18 cellular contexts compared by ENCODE assay signal in the genomic region with DNA sequence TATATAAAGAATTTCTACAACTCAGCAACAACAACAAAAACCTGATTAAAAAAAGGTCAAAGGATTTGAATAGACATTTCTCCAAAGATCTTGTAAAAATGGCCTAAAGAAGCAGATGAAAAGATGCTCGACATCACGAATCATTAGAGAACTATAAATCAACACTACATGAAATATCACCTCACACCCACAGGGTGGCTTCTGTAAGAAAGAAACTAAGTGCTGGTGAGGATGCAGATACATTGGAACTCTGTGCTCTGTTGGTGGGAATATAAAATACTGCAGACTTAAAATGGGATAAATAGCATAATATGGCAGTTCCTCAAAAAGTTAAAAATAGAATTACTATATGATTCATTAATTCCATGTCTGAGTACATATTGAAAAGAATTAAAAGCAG.
"Had no signal": no experiment of that assay in that cellular context is flagged by ENCODE, and none has a peak within 500 bp of the region (broad histone marks: within the 10 kb centered on the region; RNA-seq: fewer than 3 reads in every experiment).

No MANE protein-coding gene starts in this region.

- H3K4me2 ChIP-seq: smooth muscle cell had no signal

- H3K4me3 ChIP-seq: esophagus squamous epithelium, lung, smooth muscle cell, testis, upper lobe of left lung had no signal

- H3K27me3 ChIP-seq: esophagus squamous epithelium, testis, upper lobe of left lung had no signal

- H3K36me3 ChIP-seq: esophagus squamous epithelium, upper lobe of left lung had no signal

- DNase-seq: activated CD8-positive, alpha-beta memory T cell treated with anti-CD3 and anti-CD28 coated beads for 24 hours; activated CD8-positive, alpha-beta memory T cell treated with anti-CD3 and anti-CD28 coated beads, Interleukin-2, amount 50 U/mL, for 48 hours; activated effector memory CD4-positive, alpha-beta T cell treated with Interleukin-2 at 50 U/mL for 16 hours; activated naive CD4-positive, alpha-beta T cell treated with anti-CD3 and anti-CD28 coated beads, Interleukin-2, amount 10 ng/mL, durations not matched to agents 7 days and 5 days; activated naive CD8-positive, alpha-beta T cell treated with anti-CD3 and anti-CD28 coated beads, Interleukin-2, amount 50 U/mL, for 24 hours; activated T-cell treated with anti-CD3 and anti-CD28 coated beads, Interleukin-2, amount 50 U/mL, for 48 hours; aorta; effector CD8-positive, alpha-beta T cell; esophagus squamous epithelium; glutamatergic neuron; midbrain; stimulated activated CD4-positive, alpha-beta T cell treated with anti-CD3 and anti-CD28 coated beads, Interleukin-4, amount 100 ng/mL, for 1 hour; testis; upper lobe of left lung had no signal

- H3K9me3 ChIP-seq: esophagus squamous epithelium, testis, upper lobe of left lung had no signal

- H3K27ac ChIP-seq: esophagus squamous epithelium, testis, upper lobe of left lung had no signal

- H3K4me1 ChIP-seq: esophagus squamous epithelium, testis, upper lobe of left lung had no signal

- ATAC-seq: activated naive CD8-positive, alpha-beta T cell treated with anti-CD3 and anti-CD28 coated beads, Interleukin-2, amount 50 U/mL, for 24 hours; sciatic nerve; stimulated activated effector memory CD8-positive, alpha-beta T cell treated with anti-CD3 and anti-CD28 coated beads, Interleukin-12 subunit alpha, Interleukin-12 subunit beta, amount 100 ng/mL, for 72 hours had no signal
